12 cellular contexts compared by ENCODE assay signal in genomic region chr2:151063271-151063670, GRCh38.
DNase-seq lines count a peak whose midpoint lies in the region; ATAC-seq and TF ChIP-seq lines count a peak whose summit lies in the region.
"Had no signal": no experiment of that assay in that cellular context is flagged by ENCODE, and none has a peak within 500 bp of the region (broad histone marks: within the 10 kb centered on the region; RNA-seq: fewer than 3 reads in every experiment).

No MANE protein-coding gene starts in this region.

- H3K36me3 ChIP-seq in fibroblast of lung (ENCODE audit: control insufficient read depth, insufficient read depth, low read length) = no peaks in the 10 kb centered on the region
- H3K36me3 ChIP-seq: neural progenitor cell had no signal

- H3K27me3 ChIP-seq in fibroblast of lung (ENCODE audit: control insufficient read depth, insufficient read depth, low read length) = no peaks in the 10 kb centered on the region
- H3K27me3 ChIP-seq: neural progenitor cell had no signal

- no peak for ATAC-seq in HG03565 (IDR thresholded peaks at IDR 0.05; ENCODE audit: unreplicated experiment)
- ATAC-seq in GM21619 (IDR thresholded peaks at IDR 0.05; ENCODE audit: unreplicated experiment) = no peak
- ATAC-seq: Panc1; stimulated activated effector memory CD8-positive, alpha-beta T cell treated with anti-CD3 and anti-CD28 coated beads, Interleukin-12 subunit alpha, Interleukin-12 subunit beta, amount 100 ng/mL, for 72 hours had no signal

- H3K4me2 ChIP-seq in fibroblast of lung (ENCODE audit: extremely low read depth, insufficient read depth, low read length) = no peak overlapping the region
- H3K4me2 ChIP-seq: neural progenitor cell had no signal

- no peak overlapping the region for H3K9ac ChIP-seq in fibroblast of lung (ENCODE audit: insufficient read depth, low read length)
- H3K9ac ChIP-seq: neural progenitor cell had no signal

- H3K79me2 ChIP-seq in fibroblast of lung (ENCODE audit: control insufficient read depth, insufficient read depth, low read length) = no peaks in the 10 kb centered on the region

- DNase-seq in HCEC 1CT = peak; percentile 61
- peak; percentile 65 for DNase-seq in NCI-H69 (lab: John Stamatoyannopoulos, UW)
- DNase-seq in fibroblast of lung (ENCODE audit: low read depth in 2 of 2) = peak; percentile 25 to 81
- DNase-seq in stromal cell of bone marrow (ENCODE audit: low read depth) = peak; percentile 74
- no peak for DNase-seq in hypothalamus (lab: John Stamatoyannopoulos, UW)
- DNase-seq: amygdala, NCI-H1930 had no signal

- H3K27ac ChIP-seq in fibroblast of lung (ENCODE audit: insufficient read depth, low read length) = no peak overlapping the region
- H3K27ac ChIP-seq: neural progenitor cell had no signal

- H3K4me3 ChIP-seq in fibroblast of lung (replicated peaks in 1 of 4; ENCODE audit: control extremely low read depth in 1 of 4, insufficient read depth in 1 of 4, low read depth in 3 of 4, low read length in 4 of 4) = no peak overlapping the region
- H3K4me3 ChIP-seq: neural progenitor cell had no signal

- H3K9me3 ChIP-seq in fibroblast of lung (ENCODE audit: control insufficient read depth, insufficient read depth, low read depth, low read length) = no peaks in the 10 kb centered on the region

- H2AFZ ChIP-seq in fibroblast of lung (ENCODE audit: low read length) = no peak overlapping the region
- H2AFZ ChIP-seq: neural progenitor cell had no signal

- TF ChIP-seq CTCF in fibroblast of lung (conservative IDR thresholded peaks at IDR 0.05 in 1 of 2, IDR thresholded peaks at IDR 0.05 in 1 of 2; ENCODE audit: low read depth in 1 of 2, low read length in 2 of 2) = no peak

- no peaks in the 10 kb centered on the region for H3K4me1 ChIP-seq in fibroblast of lung (ENCODE audit: control insufficient read depth, extremely low read depth, insufficient read depth, low read length)
- H3K4me1 ChIP-seq: neural progenitor cell had no signal

- H4K20me1 ChIP-seq in fibroblast of lung (ENCODE audit: control insufficient read depth, extremely low read depth, insufficient read depth, low read length) = no peaks in the 10 kb centered on the region

Comparison
In these comparisons a context has a peak if more than half of its experiments do, and no peak if none do; other contexts are left out.
1. DNase-seq: peak in HCEC 1CT (single experiment), NCI-H69 (single experiment), fibroblast of lung (2 of 2) and stromal cell of bone marrow (single experiment); none in hypothalamus (0 of 51).